In the genomic region with DNA sequence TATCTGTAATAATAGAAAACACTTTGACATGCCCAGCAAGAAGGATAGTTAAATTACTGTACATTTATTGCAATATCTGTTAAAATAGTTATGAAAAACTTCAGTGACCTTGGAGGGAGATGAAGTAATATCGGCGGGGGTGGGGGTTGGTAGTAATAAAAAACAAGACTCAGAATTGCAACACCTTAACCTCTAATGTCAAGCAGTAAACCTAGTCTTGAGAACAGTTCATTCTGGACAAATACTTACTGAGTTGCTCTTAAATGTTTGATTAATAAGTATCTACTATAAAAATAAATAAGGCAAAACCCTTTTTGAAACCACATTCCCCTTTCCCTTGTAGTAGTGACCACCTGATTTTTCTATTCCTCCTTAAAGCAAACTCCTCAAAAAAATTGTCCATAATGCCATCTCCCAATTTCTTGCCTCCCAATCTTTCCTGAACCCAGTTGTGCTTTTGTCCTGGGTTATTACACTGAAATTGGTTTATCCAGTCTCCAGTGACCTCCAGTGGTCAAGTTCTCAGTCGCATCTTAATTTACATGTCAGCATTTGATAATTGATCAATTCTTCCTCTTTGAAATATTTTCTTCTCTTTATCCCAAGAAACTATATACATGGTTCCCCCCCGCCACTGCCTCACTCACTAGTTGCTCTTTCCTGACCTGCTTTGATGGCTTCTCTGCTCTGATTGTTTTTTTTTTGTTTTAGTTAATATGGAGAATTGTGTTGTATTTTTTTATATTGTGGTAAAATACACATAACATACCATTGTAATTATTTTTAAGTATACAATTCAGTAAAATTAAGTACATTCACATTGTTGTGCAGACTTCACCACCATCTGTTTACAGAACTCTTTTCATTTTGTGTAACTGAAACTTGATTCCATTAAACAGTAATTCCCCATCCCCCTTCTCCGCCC, we compare ENCODE assay signal across 1 cellular context.
TF ChIP-seq lines count a peak whose summit lies in the region.

No MANE protein-coding gene starts in this region.

TF ChIP-seq in H1, 55 proteins besides CTCF, POLR2A, EP300 and RAD21 (continued from another document):
- TF ChIP-seq TCF12 (IDR thresholded peaks at IDR 0.05; ENCODE audit: low read depth, low read length) (no peak), TBP (IDR thresholded peaks at IDR 0.05; ENCODE audit: low read depth, low read length) (no peak), JUN (IDR thresholded peaks at IDR 0.05; ENCODE audit: low read depth, low read length) (no peak), PHF8 (conservative IDR thresholded peaks at IDR 0.05; ENCODE audit: low read depth, low read length) (no peak), RFX5 (IDR thresholded peaks at IDR 0.05; ENCODE audit: borderline replicate concordance, low read depth, low read length) (no peak), POU5F1 (IDR thresholded peaks at IDR 0.05; ENCODE audit: low read depth, low read length) (no peak)
